8 cellular contexts compared by ENCODE assay signal in genomic region chr7:140653319-140654108, GRCh38. TPM values are rescaled to one million over a fixed set of nuclear protein-coding genes. Genes with fewer than 3 reads are reported as not detected.
DNase-seq lines count a peak whose midpoint lies in the region; ATAC-seq and TF ChIP-seq lines count a peak whose summit lies in the region.

No MANE protein-coding gene starts in this region.

- TF ChIP-seq CTCF in heart right ventricle (IDR thresholded peaks at IDR 0.05) (peak; percentile 85 to 96 (median 92)), prostate gland (IDR thresholded peaks at IDR 0.05) (peak; percentile 68 to 90 (median 84))

- H3K4me3 ChIP-seq in heart right ventricle (no peak overlapping the region), prostate gland (no peak overlapping the region)

- intact Hi-C loops in heart right ventricle (cut with DNase I) = loop anchor here in 9 of 10 donors (1.0 to 5.0 kb wide), 5 partner anchors 135 to 180 kb away; partner anchors contain the start of gene MKRN1 (in 8 of the 9)
- intact Hi-C loops in prostate gland (cut with DNase I) = loop anchor here (1.0 to 10.0 kb wide), 2 partner anchors 135 to 479 kb away; partner anchors contain the start of gene KDM7A

- WGBS in heart right ventricle, 2 donors = 20 to 22% methylated on average over 15 of the region's 15 CpGs
- WGBS in prostate gland = 20% methylated on average over 15 of the region's 15 CpGs

- H3K4me1 ChIP-seq in heart right ventricle = peaks cover 0 to 45% (median 24%) of the 10 kb centered on the region in 9 donors
- H3K4me1 ChIP-seq in prostate gland (replicated peaks) = peaks cover 9% of the 10 kb centered on the region

- DNase-seq in C1 segment of cervical spinal cord (lab: John Stamatoyannopoulos, UW) = peak in 8 of 14 donors; percentile 14 to 80 (median 26)
- DNase-seq in H4 (ENCODE audit: low spot score) = peak; percentile 82
- peak; percentile 36 for DNase-seq in NCI-H510A (lab: John Stamatoyannopoulos, UW)
- DNase-seq in amniotic stem cell (lab: John Stamatoyannopoulos, UW) = peak; percentile 74
- DNase-seq in heart right ventricle = peak; percentile 29 to 76
- DNase-seq in prostate gland (ENCODE audit: low spot score) = peak; percentile 75

- H3K9me3 ChIP-seq in heart right ventricle (no peaks in the 10 kb centered on the region), prostate gland (no peaks in the 10 kb centered on the region)

- no peaks in the 10 kb centered on the region for H3K36me3 ChIP-seq in heart right ventricle
- H3K36me3 ChIP-seq in prostate gland = no peaks in the 10 kb centered on the region

- TF ChIP-seq POLR2A in prostate gland (IDR thresholded peaks at IDR 0.05) = no peak

- no peak overlapping the region for H3K27ac ChIP-seq in heart right ventricle
- no peak overlapping the region for H3K27ac ChIP-seq in prostate gland

- H3K27me3 ChIP-seq in heart right ventricle (no peaks in the 10 kb centered on the region), prostate gland (replicated peaks; ENCODE audit: insufficient read depth) (no peaks in the 10 kb centered on the region)

- ATAC-seq in heart right ventricle = peak; percentile 55 to 75 (median 68)
- no peak for ATAC-seq in GM19467 (IDR thresholded peaks at IDR 0.05; ENCODE audit: unreplicated experiment)
- ATAC-seq in HG03135 (IDR thresholded peaks at IDR 0.05; ENCODE audit: unreplicated experiment) = no peak

RNA-seq across cellular contexts. Expression of gene DENND2A, which starts 12.9 kb away (rescaled TPM):
- 0.77 and 1.7 TPM in 2 replicates for total RNA-seq in H4 (2014; rRNA removed; shearing (Covaris generic))
- total RNA-seq in heart right ventricle (10 to 100 TPM in 5 of 10 donors, 1 to 10 TPM in 5; 6.9 to 16.9 (median 10.4) TPM), prostate gland (1 to 10 TPM; 4.0 to 9.2 TPM)
- polyA plus RNA-seq in heart right ventricle = 1 to 10 TPM; 3.8 to 9.2 TPM

RNA-seq across cellular contexts. Expression of gene ADCK2, which starts 19.2 kb away (rescaled TPM):
- 14.2 and 22.0 TPM in 2 replicates for total RNA-seq in H4 (2014; rRNA removed; shearing (Covaris generic))
- total RNA-seq in heart right ventricle (10 to 100 TPM in 2 of 10 donors, 1 to 10 TPM in 8; 6.8 to 11.4 (median 8.2) TPM), prostate gland (10 to 100 TPM; 26.5 to 30.6 TPM)
- 10 to 100 TPM in 1 of 2 donors, 1 to 10 TPM in 1; 5.6 to 10.5 TPM for polyA plus RNA-seq in heart right ventricle

RNA-seq across cellular contexts. Expression of gene NDUFB2, which starts 43.0 kb away (rescaled TPM):
- 605 and 629 TPM in 2 replicates for total RNA-seq in H4 (2014; rRNA removed; shearing (Covaris generic))
- total RNA-seq in heart right ventricle (100 to 1,000 TPM; 526 to 798 (median 653) TPM), prostate gland (100 to 1,000 TPM; 151 to 333 TPM)
- polyA plus RNA-seq in heart right ventricle = 100 to 1,000 TPM; 211 to 876 TPM

Comparison
In these comparisons a context has a peak if more than half of its experiments do, and no peak if none do; other contexts are left out.
1. DNase-seq: peak in every context shown above with its lines; median percentile 82 in H4; 75 in prostate gland; 74 in amniotic stem cell; 52 in heart right ventricle; 36 in NCI-H510A; 26 in C1 segment of cervical spinal cord.
2. ATAC-seq: peak in heart right ventricle (8 of 8); none in GM19467 (single experiment) and HG03135 (single experiment).